Comparison of ENCODE assay signal across 11 cellular contexts in genomic region chr3:46928297-46928696, GRCh38. TPM values are rescaled to one million over a fixed set of nuclear protein-coding genes. Genes with fewer than 3 reads are reported as not detected.
DNase-seq lines count a peak whose midpoint lies in the region; ATAC-seq and TF ChIP-seq lines count a peak whose summit lies in the region.
"Had no signal": no experiment of that assay in that cellular context is flagged by ENCODE, and none has a peak within 500 bp of the region (broad histone marks: within the 10 kb centered on the region; RNA-seq: fewer than 3 reads in every experiment).

No MANE protein-coding gene starts in this region.

- no peak overlapping the region for H3K4me3 Mint-ChIP-seq in stimulated activated naive CD8-positive, alpha-beta T cell treated with anti-CD3 and anti-CD28 coated beads, Interleukin-15, Interleukin-2, amounts not matched to agents 100 ng/mL and 50 ng/mL, for 24 hours
- peak overlapping the region; percentile 69 to 82 (median 75) for H3K4me3 Mint-ChIP-seq in immature natural killer cell

- DNase-seq in stimulated activated naive CD8-positive, alpha-beta T cell treated with anti-CD3 and anti-CD28 coated beads, Interleukin-15, Interleukin-2, amounts not matched to agents 100 U/mL and 50 U/mL, for 24 hours: no peak
- DNase-seq in SKM-1 treated with dmso at 0.1 percent for 144 hours (lab: John Stamatoyannopoulos, UW; ENCODE audit: unreplicated experiment) (peak; percentile 85), immature natural killer cell (peak; percentile 73 to 78 (median 77)), occipital lobe (lab: John Stamatoyannopoulos, UW) (no peak), foreskin melanocyte (no peak), GM13976 (ENCODE audit: low spot score) (no peak)
- DNase-seq: activated T-cell treated with anti-CD3 and anti-CD28 coated beads, Interleukin-2, amount 50 U/mL, for 48 hours; NCI-H2107 had no signal

- no peak for TF ChIP-seq CTCF in GM13976 (IDR thresholded peaks at IDR 0.05; ENCODE audit: borderline replicate concordance, control extremely low read depth, extremely low read depth, insufficient read depth, missing control alignments)

- H3K9me3 Mint-ChIP-seq in stimulated activated naive CD8-positive, alpha-beta T cell treated with anti-CD3 and anti-CD28 coated beads, Interleukin-15, Interleukin-2, amounts not matched to agents 100 ng/mL and 50 ng/mL, for 24 hours: no peaks in the 10 kb centered on the region
- peaks cover 6 to 12% (median 10%) of the 10 kb centered on the region in 6 donors for H3K9me3 Mint-ChIP-seq in immature natural killer cell

- peak overlapping the region; percentile 46 for H3K27ac Mint-ChIP-seq in stimulated activated naive CD8-positive, alpha-beta T cell treated with anti-CD3 and anti-CD28 coated beads, Interleukin-15, Interleukin-2, amounts not matched to agents 100 ng/mL and 50 ng/mL, for 24 hours
- peak overlapping the region; percentile 74 to 92 (median 90) for H3K27ac Mint-ChIP-seq in immature natural killer cell

- peaks cover 70% of the 10 kb centered on the region for H3K4me1 Mint-ChIP-seq in stimulated activated naive CD8-positive, alpha-beta T cell treated with anti-CD3 and anti-CD28 coated beads, Interleukin-15, Interleukin-2, amounts not matched to agents 100 ng/mL and 50 ng/mL, for 24 hours (ENCODE audit: low read depth)
- peaks cover 97 to 99% of the 10 kb centered on the region in 2 donors for H3K4me1 Mint-ChIP-seq in immature natural killer cell

- no peaks in the 10 kb centered on the region for H3K27me3 Mint-ChIP-seq in stimulated activated naive CD8-positive, alpha-beta T cell treated with anti-CD3 and anti-CD28 coated beads, Interleukin-15, Interleukin-2, amounts not matched to agents 100 ng/mL and 50 ng/mL, for 24 hours
- H3K27me3 Mint-ChIP-seq in immature natural killer cell (ENCODE audit: low read depth in 3 of 3): peaks cover 4 to 19% (median 9%) of the 10 kb centered on the region in 3 donors

- no peak for ATAC-seq in stimulated activated naive CD8-positive, alpha-beta T cell treated with anti-CD3 and anti-CD28 coated beads, Interleukin-15, Interleukin-2, amounts not matched to agents 100 U/mL and 50 U/mL, for 24 hours
- no peak for ATAC-seq in esophagus mucosa
- ATAC-seq: SK-N-SH treated with all-trans-retinoic acid at 6 μM for 48 hours had no signal

- in situ Hi-C loops in GM13976 (cut with MboI; ENCODE audit: low sequenced_read_pairs, unreplicated experiment): no loop called here

- H3K36me3 Mint-ChIP-seq in stimulated activated naive CD8-positive, alpha-beta T cell treated with anti-CD3 and anti-CD28 coated beads, Interleukin-15, Interleukin-2, amounts not matched to agents 100 ng/mL and 50 ng/mL, for 24 hours (ENCODE audit: low read depth): peaks cover 44% of the 10 kb centered on the region
- peaks cover 5 to 19% (median 13%) of the 10 kb centered on the region in 3 donors for H3K36me3 Mint-ChIP-seq in immature natural killer cell

RNA-seq across cellular contexts. Expression of gene CCDC12, which starts 48.2 kb away (rescaled TPM):
- 100 to 1,000 TPM; 114 to 174 (median 129) TPM for polyA plus RNA-seq in immature natural killer cell
- total RNA-seq in occipital lobe (17.5 TPM), esophagus mucosa (50.2 TPM)

RNA-seq across cellular contexts. Expression of gene PTH1R, which starts 50.8 kb away (rescaled TPM):
- polyA plus RNA-seq in immature natural killer cell: not detected
- total RNA-seq in occipital lobe (2.3 TPM), esophagus mucosa (0.28 TPM)

RNA-seq across cellular contexts. Expression of gene NBEAL2, which starts 51.2 kb away (rescaled TPM):
- polyA plus RNA-seq in immature natural killer cell: 10 to 100 TPM in 1 of 3 donors, 1 to 10 TPM in 2; 7.9 to 28.4 (median 9.9) TPM
- 3.3 TPM for total RNA-seq in occipital lobe
- total RNA-seq in esophagus mucosa: 117 TPM

Comparison
In these comparisons a context has a peak if more than half of its experiments do, and no peak if none do; other contexts are left out.
1. DNase-seq: peak in SKM-1 treated with dmso at 0.1 percent for 144 hours (single experiment) and immature natural killer cell (3 of 3); none in stimulated activated naive CD8-positive, alpha-beta T cell treated with anti-CD3 and anti-CD28 coated beads, Interleukin-15, Interleukin-2, amounts not matched to agents 100 U/mL and 50 U/mL, for 24 hours (single experiment), occipital lobe (single experiment), foreskin melanocyte (single experiment) and GM13976 (single experiment).
2. RNA of gene NBEAL2, which starts 51.2 kb away (total RNA-seq): 117 TPM in esophagus mucosa (single experiment); 3.3 TPM in occipital lobe (single experiment); every median in the first group is over 10 times any median in the second.